In the genomic region with DNA sequence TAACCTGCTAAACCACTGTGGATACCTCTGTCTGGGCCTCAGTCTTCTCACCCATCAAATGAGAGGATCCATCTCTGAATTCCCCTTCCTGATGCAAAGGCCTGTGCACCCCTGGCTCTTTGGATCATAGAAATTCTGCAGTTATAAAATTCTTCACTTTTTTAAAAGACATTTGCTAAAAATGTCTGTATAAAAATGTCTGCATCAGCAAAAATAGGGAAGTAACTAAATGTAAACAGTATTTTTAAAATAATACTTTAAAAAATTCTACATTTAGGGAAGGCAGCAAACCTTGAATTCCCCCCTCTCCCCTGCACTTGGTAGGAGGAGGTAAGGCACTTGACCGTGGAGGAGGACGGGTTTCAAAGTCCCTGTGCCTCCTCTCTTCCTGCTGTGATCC, we compare ENCODE assay signal across 1 cellular context.
TF ChIP-seq lines count a peak whose summit lies in the region.

No MANE protein-coding gene starts in this region.

TF ChIP-seq in K562, 482 proteins besides CTCF, POLR2A, EP300 and RAD21 (continued from another document):
- TF ChIP-seq ZNF77 (CRISPR knock-in tag; IDR thresholded peaks at IDR 0.05) (no peak), C11orf30 (IDR thresholded peaks at IDR 0.05; ENCODE audit: low read depth) (peak; percentile 76), ZNF316 (IDR thresholded peaks at IDR 0.05) (peak; percentile 89), POLR2AphosphoS5 (IDR thresholded peaks at IDR 0.05; ENCODE audit: control insufficient read depth, insufficient read depth, low read depth, low read length) (no peak)
- TF ChIP-seq, protein P1, sequence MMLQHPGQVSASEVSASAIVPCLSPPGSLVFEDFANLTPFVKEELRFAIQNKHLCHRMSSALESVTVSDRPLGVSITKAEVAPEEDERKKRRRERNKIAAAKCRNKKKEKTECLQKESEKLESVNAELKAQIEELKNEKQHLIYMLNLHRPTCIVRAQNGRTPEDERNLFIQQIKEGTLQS (IDR thresholded peaks at IDR 0.05) = no peak
- TF ChIP-seq, protein P1 (CRISPR knock-in tag; conservative IDR thresholded peaks at IDR 0.05) = no peak
- TF ChIP-seq, protein P2, sequence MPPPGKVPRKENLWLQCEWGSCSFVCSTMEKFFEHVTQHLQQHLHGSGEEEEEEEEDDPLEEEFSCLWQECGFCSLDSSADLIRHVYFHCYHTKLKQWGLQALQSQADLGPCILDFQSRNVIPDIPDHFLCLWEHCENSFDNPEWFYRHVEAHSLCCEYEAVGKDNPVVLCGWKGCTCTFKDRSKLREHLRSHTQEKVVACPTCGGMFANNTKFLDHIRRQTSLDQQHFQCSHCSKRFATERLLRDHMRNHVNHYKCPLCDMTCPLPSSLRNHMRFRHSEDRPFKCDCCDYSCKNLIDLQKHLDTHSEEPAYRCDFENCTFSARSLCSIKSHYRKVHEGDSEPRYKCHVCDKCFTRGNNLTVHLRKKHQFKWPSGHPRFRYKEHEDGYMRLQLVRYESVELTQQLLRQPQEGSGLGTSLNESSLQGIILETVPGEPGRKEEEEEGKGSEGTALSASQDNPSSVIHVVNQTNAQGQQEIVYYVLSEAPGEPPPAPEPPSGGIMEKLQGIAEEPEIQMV (tag; conservative IDR thresholded peaks at IDR 0.05; ENCODE audit: low read depth) = no peak
- TF ChIP-seq, protein P3, sequence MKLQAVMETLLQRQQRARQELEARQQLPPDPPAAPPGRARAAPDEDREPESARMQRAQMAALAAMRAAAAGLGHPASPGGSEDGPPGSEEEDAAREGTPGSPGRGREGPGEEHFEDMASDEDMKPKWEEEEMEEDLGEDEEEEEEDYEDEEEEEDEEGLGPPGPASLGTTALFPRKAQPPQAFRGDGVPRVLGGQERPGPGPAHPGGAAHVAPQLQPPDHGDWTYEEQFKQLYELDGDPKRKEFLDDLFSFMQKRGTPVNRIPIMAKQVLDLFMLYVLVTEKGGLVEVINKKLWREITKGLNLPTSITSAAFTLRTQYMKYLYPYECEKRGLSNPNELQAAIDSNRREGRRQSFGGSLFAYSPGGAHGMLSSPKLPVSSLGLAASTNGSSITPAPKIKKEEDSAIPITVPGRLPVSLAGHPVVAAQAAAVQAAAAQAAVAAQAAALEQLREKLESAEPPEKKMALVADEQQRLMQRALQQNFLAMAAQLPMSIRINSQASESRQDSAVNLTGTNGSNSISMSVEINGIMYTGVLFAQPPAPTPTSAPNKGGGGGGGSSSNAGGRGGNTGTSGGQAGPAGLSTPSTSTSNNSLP (IDR thresholded peaks at IDR 0.05; ENCODE audit: borderline replicate concordance, low read depth, low read length) = no peak
